Comparison of ENCODE assay signal across 1 cellular context in genomic region chr1:248858096-248858890, GRCh38.
TF ChIP-seq lines count a peak whose summit lies in the region.

No MANE protein-coding gene starts in this region.

TF ChIP-seq in K562, 482 proteins besides CTCF, POLR2A, EP300 and RAD21 (continued from another document):
- TF ChIP-seq, protein P1, sequence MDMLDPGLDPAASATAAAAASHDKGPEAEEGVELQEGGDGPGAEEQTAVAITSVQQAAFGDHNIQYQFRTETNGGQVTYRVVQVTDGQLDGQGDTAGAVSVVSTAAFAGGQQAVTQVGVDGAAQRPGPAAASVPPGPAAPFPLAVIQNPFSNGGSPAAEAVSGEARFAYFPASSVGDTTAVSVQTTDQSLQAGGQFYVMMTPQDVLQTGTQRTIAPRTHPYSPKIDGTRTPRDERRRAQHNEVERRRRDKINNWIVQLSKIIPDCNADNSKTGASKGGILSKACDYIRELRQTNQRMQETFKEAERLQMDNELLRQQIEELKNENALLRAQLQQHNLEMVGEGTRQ (CRISPR knock-in tag; IDR thresholded peaks at IDR 0.05) = 0 out of 2 replicates have a peak, but pooled peaks have one; percentile 32
- TF ChIP-seq ZNF695 (CRISPR knock-in tag; IDR thresholded peaks at IDR 0.05) = no peak
- no peak for TF ChIP-seq POLR3A (IDR thresholded peaks at IDR 0.05; ENCODE audit: borderline replicate concordance, extremely low read depth, insufficient read depth, insufficient read length)
- TF ChIP-seq NFE2 (IDR thresholded peaks at IDR 0.05; ENCODE audit: low read depth) = 0 out of 2 replicates have a peak, but pooled peaks have one; percentile 7
- no peak; a peak in 1 of 4 replicates for TF ChIP-seq NONO (IDR thresholded peaks at IDR 0.05; ENCODE audit: low read depth in 2 of 2, low read length in 1 of 2)
- peak; percentile 59 for TF ChIP-seq TBP (optimal IDR thresholded peaks at IDR 0.05; ENCODE audit: low read depth, low read length)
- no peak for TF ChIP-seq STAT5B (CRISPR knock-in tag; IDR thresholded peaks at IDR 0.05)
- TF ChIP-seq BRD9 (IDR thresholded peaks at IDR 0.05; ENCODE audit: low read depth, partially characterized antibody) = peak; percentile 83
- TF ChIP-seq ELF1 (tag; IDR thresholded peaks at IDR 0.05) = no peak; the same call in none of the 2 replicates
- peak; percentile 95 for TF ChIP-seq POLR2G (IDR thresholded peaks at IDR 0.05; ENCODE audit: low read depth, low read length)
- TF ChIP-seq MAX (CRISPR knock-in tag; IDR thresholded peaks at IDR 0.05) = peak; percentile 96
- TF ChIP-seq ZBTB12 (CRISPR knock-in tag; IDR thresholded peaks at IDR 0.05) = no peak
- peak; percentile 39 for TF ChIP-seq TOE1 (IDR thresholded peaks at IDR 0.05; ENCODE audit: borderline replicate concordance)
- peak; percentile 94 for TF ChIP-seq TOE1 (CRISPR knock-in tag; IDR thresholded peaks at IDR 0.05; ENCODE audit: borderline replicate concordance, low read depth)
- TF ChIP-seq PCBP1 (IDR thresholded peaks at IDR 0.05; ENCODE audit: low read depth, low read length, poor library complexity, severe bottlenecking) = no peak
- TF ChIP-seq ZNF639 (CRISPR knock-in tag; conservative IDR thresholded peaks at IDR 0.05 in 1 of 2, IDR thresholded peaks at IDR 0.05 in 1 of 2) = peak in 1 of 2 experiments; percentile 78; a peak in 1 of 4 replicates
- no peak for TF ChIP-seq KLF13 (tag; IDR thresholded peaks at IDR 0.05; ENCODE audit: borderline replicate concordance, low read depth)
- TF ChIP-seq ELF4 (CRISPR knock-in tag; IDR thresholded peaks at IDR 0.05) = no peak
- TF ChIP-seq NUFIP1 (IDR thresholded peaks at IDR 0.05; ENCODE audit: partially characterized antibody) = no peak
- no peak for TF ChIP-seq GTF2B (IDR thresholded peaks at IDR 0.05; ENCODE audit: extremely low read depth, insufficient read length)
- peak; percentile 33 for TF ChIP-seq RBM22 (IDR thresholded peaks at IDR 0.05; ENCODE audit: low read depth, low read length, poor library complexity, severe bottlenecking)
- no peak; the same call in 1 of the 2 replicates for TF ChIP-seq TCF7 (IDR thresholded peaks at IDR 0.05; ENCODE audit: borderline replicate concordance)
- no peak for TF ChIP-seq SNAPC5 (CRISPR knock-in tag; IDR thresholded peaks at IDR 0.05)
- TF ChIP-seq, protein P2, sequence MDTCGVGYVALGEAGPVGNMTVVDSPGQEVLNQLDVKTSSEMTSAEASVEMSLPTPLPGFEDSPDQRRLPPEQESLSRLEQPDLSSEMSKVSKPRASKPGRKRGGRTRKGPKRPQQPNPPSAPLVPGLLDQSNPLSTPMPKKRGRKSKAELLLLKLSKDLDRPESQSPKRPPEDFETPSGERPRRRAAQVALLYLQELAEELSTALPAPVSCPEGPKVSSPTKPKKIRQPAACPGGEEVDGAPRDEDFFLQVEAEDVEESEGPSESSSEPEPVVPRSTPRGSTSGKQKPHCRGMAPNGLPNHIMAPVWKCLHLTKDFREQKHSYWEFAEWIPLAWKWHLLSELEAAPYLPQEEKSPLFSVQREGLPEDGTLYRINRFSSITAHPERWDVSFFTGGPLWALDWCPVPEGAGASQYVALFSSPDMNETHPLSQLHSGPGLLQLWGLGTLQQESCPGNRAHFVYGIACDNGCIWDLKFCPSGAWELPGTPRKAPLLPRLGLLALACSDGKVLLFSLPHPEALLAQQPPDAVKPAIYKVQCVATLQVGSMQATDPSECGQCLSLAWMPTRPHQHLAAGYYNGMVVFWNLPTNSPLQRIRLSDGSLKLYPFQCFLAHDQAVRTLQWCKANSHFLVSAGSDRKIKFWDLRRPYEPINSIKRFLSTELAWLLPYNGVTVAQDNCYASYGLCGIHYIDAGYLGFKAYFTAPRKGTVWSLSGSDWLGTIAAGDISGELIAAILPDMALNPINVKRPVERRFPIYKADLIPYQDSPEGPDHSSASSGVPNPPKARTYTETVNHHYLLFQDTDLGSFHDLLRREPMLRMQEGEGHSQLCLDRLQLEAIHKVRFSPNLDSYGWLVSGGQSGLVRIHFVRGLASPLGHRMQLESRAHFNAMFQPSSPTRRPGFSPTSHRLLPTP (IDR thresholded peaks at IDR 0.05; ENCODE audit: borderline replicate concordance, extremely low read depth, insufficient read length) = no peak
- no peak for TF ChIP-seq MEF2D (tag; conservative IDR thresholded peaks at IDR 0.05; ENCODE audit: low read depth)
- TF ChIP-seq ILK (tag; IDR thresholded peaks at IDR 0.05; ENCODE audit: borderline replicate concordance, low read depth) = no peak
- TF ChIP-seq ILF3 (IDR thresholded peaks at IDR 0.05; ENCODE audit: borderline replicate concordance) = no peak
- TF ChIP-seq ZMIZ1 (IDR thresholded peaks at IDR 0.05; ENCODE audit: low read depth in 2 of 2, low read length in 2 of 2) = no peak
- peak in 2 of 3 experiments; percentile 4 to 66 for TF ChIP-seq YY1 (IDR thresholded peaks at IDR 0.05; ENCODE audit: borderline replicate concordance in 1 of 3, control insufficient read depth in 1 of 3, extremely low read depth in 1 of 3, insufficient read depth in 3 of 3, insufficient read length in 1 of 3, insufficient replicate concordance in 2 of 3, low read depth in 1 of 3, low read length in 2 of 3)
- TF ChIP-seq ATF3 (IDR thresholded peaks at IDR 0.05) = no peak
- TF ChIP-seq ATF3 (CRISPR knock-in tag; conservative IDR thresholded peaks at IDR 0.05) = no peak
- no peak for TF ChIP-seq MEF2A (IDR thresholded peaks at IDR 0.05; ENCODE audit: control insufficient read depth, low read depth, low read length)
- no peak for TF ChIP-seq GATAD2A (IDR thresholded peaks at IDR 0.05)
- TF ChIP-seq TRIM25 (IDR thresholded peaks at IDR 0.05; ENCODE audit: borderline replicate concordance) = no peak
- TF ChIP-seq RBBP5 (IDR thresholded peaks at IDR 0.05; ENCODE audit: borderline replicate concordance, insufficient read depth, low read length, poor library complexity, severe bottlenecking) = no peak
- TF ChIP-seq KLF6 (CRISPR knock-in tag; IDR thresholded peaks at IDR 0.05; ENCODE audit: borderline replicate concordance) = no peak
